ENCODE assay signal across 2 cellular contexts in genomic region chr1:23879809-23880208, GRCh38.
A peak's percentile ranks its signal among the peaks of the same experiment; 100 is the strongest.
TF ChIP-seq lines count a peak whose summit lies in the region.

No MANE protein-coding gene starts in this region.

TF ChIP-seq in HEK293, 187 proteins besides CTCF, POLR2A, EP300 and RAD21:
- TF ChIP-seq ZBTB48 (tag by site-specific recombination; IDR thresholded peaks at IDR 0.05) (no peak), ZNF623 (tag by site-specific recombination; IDR thresholded peaks at IDR 0.05) (peak; percentile 87)

TF ChIP-seq in K562, 482 proteins besides CTCF, POLR2A, EP300 and RAD21:
- TF ChIP-seq RBM25 (IDR thresholded peaks at IDR 0.05; ENCODE audit: low read depth, low read length, severe bottlenecking) = peak; percentile 55
- TF ChIP-seq CHD2 (IDR thresholded peaks at IDR 0.05; ENCODE audit: low read depth, low read length) = no peak
- TF ChIP-seq BCOR (IDR thresholded peaks at IDR 0.05) = peak; percentile 58; the same call in 1 of the 2 replicates
